In the genomic region with DNA sequence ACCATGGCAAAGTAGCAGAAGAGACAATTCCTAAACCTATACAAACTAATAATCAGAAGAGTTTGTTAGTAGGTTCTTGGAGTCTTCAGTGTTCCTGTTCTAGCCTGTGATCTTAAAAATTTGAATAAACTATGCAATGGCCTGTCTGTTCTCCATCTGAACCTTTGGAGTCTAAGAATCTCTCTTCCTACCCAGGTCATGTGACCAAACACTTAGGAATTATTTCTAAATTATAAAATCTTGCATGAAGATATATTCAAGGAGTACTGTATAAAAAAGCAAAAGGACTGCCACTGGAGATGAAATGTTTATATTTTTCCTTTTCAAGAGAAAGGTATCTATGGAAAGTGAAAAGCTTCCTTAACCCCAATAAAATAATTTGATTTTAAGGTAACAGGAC, we compare ENCODE assay signal across 1 cellular context.
TF ChIP-seq lines count a peak whose summit lies in the region.

No MANE protein-coding gene starts in this region.

TF ChIP-seq in GM23338, 12 proteins besides CTCF, POLR2A, EP300 and RAD21 (continued from another document):
- TF ChIP-seq, protein P1, sequence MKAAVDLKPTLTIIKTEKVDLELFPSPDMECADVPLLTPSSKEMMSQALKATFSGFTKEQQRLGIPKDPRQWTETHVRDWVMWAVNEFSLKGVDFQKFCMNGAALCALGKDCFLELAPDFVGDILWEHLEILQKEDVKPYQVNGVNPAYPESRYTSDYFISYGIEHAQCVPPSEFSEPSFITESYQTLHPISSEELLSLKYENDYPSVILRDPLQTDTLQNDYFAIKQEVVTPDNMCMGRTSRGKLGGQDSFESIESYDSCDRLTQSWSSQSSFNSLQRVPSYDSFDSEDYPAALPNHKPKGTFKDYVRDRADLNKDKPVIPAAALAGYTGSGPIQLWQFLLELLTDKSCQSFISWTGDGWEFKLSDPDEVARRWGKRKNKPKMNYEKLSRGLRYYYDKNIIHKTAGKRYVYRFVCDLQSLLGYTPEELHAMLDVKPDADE (IDR thresholded peaks at IDR 0.05): no peak
- TF ChIP-seq ZNF114 (CRISPR knock-in tag; IDR thresholded peaks at IDR 0.05) (no peak), REST (IDR thresholded peaks at IDR 0.05; ENCODE audit: unreplicated experiment) (no peak), NANOG (IDR thresholded peaks at IDR 0.05; ENCODE audit: borderline replicate concordance) (no peak)
